Comparison of ENCODE assay signal across 25 cellular contexts in the genomic region with DNA sequence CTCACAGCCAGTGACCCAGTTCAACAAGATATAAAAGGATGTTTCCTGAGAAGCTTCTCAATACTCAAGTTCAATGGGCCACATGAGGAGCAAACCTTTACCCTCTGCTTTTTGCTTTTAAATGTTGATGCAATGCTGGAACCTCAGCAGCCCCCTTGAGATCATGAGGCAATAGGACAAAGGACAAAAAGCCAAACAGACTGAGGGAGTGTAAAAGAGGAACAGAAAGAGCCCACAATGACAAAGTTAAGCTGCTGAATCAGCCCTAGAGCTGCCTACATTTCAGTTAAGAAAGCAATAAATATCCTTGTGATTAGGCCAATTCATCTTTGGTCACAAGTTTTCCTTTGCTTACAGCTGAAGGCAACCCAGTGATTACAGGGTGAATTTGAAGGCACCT.
"Had no signal": no experiment of that assay in that cellular context is flagged by ENCODE, and none has a peak within 500 bp of the region (broad histone marks: within the 10 kb centered on the region; RNA-seq: fewer than 3 reads in every experiment).

No MANE protein-coding gene starts in this region.

- H3K27me3 ChIP-seq: body of pancreas, cardiac muscle cell, sigmoid colon, stomach, suprapubic skin, vagina had no signal

- H3K27ac Mint-ChIP-seq: activated naive CD4-positive, alpha-beta T cell treated with anti-CD3 and anti-CD28 coated beads, Interleukin-2, amount 50 U/mL, for 24 hours; memory B cell; natural killer cell treated with Interleukin-12 subunit alpha and Interleukin-12 subunit beta and Interleukin-15 and Interleukin-18, amount 100 ng/mL, for 72 hours; progenitor cell of endocrine pancreas; stimulated activated memory B cell treated with anti-CD40 and anti-IgM and Interleukin-4, amounts not matched to agents 10 μg/mL and 1 μg/mL and 100 μg/mL, for 72 hours had no signal

- H3K4me3 ChIP-seq: body of pancreas, cardiac muscle cell, heart right ventricle, sigmoid colon, smooth muscle cell, stomach, suprapubic skin, vagina had no signal

- H3K4me2 ChIP-seq: smooth muscle cell had no signal

- FAIRE-seq: endometrium, keratinocyte had no signal

- H3K9me3 Mint-ChIP-seq: activated naive CD4-positive, alpha-beta T cell treated with anti-CD3 and anti-CD28 coated beads, Interleukin-2, amount 50 U/mL, for 24 hours; natural killer cell treated with Interleukin-12 subunit alpha and Interleukin-12 subunit beta and Interleukin-15 and Interleukin-18, amount 100 ng/mL, for 72 hours had no signal

- ATAC-seq: body of pancreas; heart right ventricle; left colon; natural killer cell treated with Interleukin-12 subunit alpha and Interleukin-12 subunit beta and Interleukin-15 and Interleukin-18, amount 100 ng/mL, for 72 hours; stimulated activated memory B cell treated with anti-CD40 and anti-IgM and Interleukin-4, amounts not matched to agents 10 μg/mL and 1 μg/mL and 100 μg/mL, for 72 hours had no signal

- H3K27ac ChIP-seq: body of pancreas, cardiac muscle cell, heart right ventricle, sigmoid colon, stomach, suprapubic skin, vagina had no signal

- H3K4me1 ChIP-seq: body of pancreas, heart right ventricle, sigmoid colon, stomach, suprapubic skin, vagina had no signal

- H3K4me3 Mint-ChIP-seq: activated naive CD4-positive, alpha-beta T cell treated with anti-CD3 and anti-CD28 coated beads, Interleukin-2, amount 50 U/mL, for 24 hours; memory B cell; natural killer cell treated with Interleukin-12 subunit alpha and Interleukin-12 subunit beta and Interleukin-15 and Interleukin-18, amount 100 ng/mL, for 72 hours; stimulated activated memory B cell treated with anti-CD40 and anti-IgM and Interleukin-4, amounts not matched to agents 10 μg/mL and 1 μg/mL and 100 μg/mL, for 72 hours had no signal

- H3K36me3 ChIP-seq: cardiac muscle cell, heart right ventricle, sigmoid colon, stomach, suprapubic skin, vagina, WERI-Rb-1 had no signal

- H3K9me3 ChIP-seq: body of pancreas, sigmoid colon, suprapubic skin, vagina had no signal

- DNase-seq: activated gamma-delta T cell treated with Interleukin-2 at 50 U/mL for 16 hours; activated T-cell treated with anti-CD3 and anti-CD28 coated beads, Interleukin-2, amount 50 U/mL, for 1 hour; anterior cingulate cortex; body of pancreas; erythroblast; foreskin fibroblast; heart right ventricle; left colon; retina; sigmoid colon; stimulated activated CD4-positive, alpha-beta T cell treated with anti-CD3 and anti-CD28 coated beads, Interleukin-15, amount 100 ng/mL, for 24 hours; stomach; trophoblast cell; WERI-Rb-1 had no signal

- H3K36me3 Mint-ChIP-seq: activated naive CD4-positive, alpha-beta T cell treated with anti-CD3 and anti-CD28 coated beads, Interleukin-2, amount 50 U/mL, for 24 hours; memory B cell; natural killer cell treated with Interleukin-12 subunit alpha and Interleukin-12 subunit beta and Interleukin-15 and Interleukin-18, amount 100 ng/mL, for 72 hours; stimulated activated memory B cell treated with anti-CD40 and anti-IgM and Interleukin-4, amounts not matched to agents 10 μg/mL and 1 μg/mL and 100 μg/mL, for 72 hours had no signal

- H3K4me1 Mint-ChIP-seq: activated naive CD4-positive, alpha-beta T cell treated with anti-CD3 and anti-CD28 coated beads, Interleukin-2, amount 50 U/mL, for 24 hours; memory B cell; stimulated activated memory B cell treated with anti-CD40 and anti-IgM and Interleukin-4, amounts not matched to agents 10 μg/mL and 1 μg/mL and 100 μg/mL, for 72 hours had no signal
